In the genomic region with DNA sequence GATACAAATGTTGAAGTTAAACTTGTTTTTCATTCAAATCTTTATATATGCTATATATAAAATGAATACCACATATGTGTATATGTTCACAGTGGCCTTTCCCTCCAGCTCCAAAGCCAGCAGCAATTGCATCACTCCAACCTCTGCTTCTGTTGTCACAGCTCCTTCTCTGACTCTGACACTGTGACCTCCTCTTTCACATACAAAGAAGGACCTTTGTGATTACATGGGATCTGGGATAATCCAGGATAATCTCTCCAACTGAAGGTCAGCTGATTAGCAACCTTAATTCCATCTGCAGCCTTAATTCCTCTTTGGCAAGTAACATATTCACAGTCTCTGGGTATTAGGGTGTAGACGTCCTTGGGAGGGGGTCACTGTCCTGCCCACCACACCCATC, we compare ENCODE assay signal across 22 cellular contexts.
"Had no signal": no experiment of that assay in that cellular context is flagged by ENCODE, and none has a peak within 500 bp of the region (broad histone marks: within the 10 kb centered on the region; RNA-seq: fewer than 3 reads in every experiment).

No MANE protein-coding gene starts in this region.

- H3K27ac ChIP-seq: gastrocnemius medialis, parathyroid adenoma, stomach, thyroid gland, vagina had no signal

- H3K27me3 Mint-ChIP-seq: memory B cell, progenitor cell of endocrine pancreas had no signal

- H3K27ac Mint-ChIP-seq: memory B cell, natural killer cell, progenitor cell of endocrine pancreas had no signal

- H3K27me3 ChIP-seq: gastrocnemius medialis, stomach, thyroid gland, vagina had no signal

- H3K9me3 Mint-ChIP-seq: memory B cell, natural killer cell, neural crest cell had no signal

- H3K36me3 Mint-ChIP-seq: natural killer cell had no signal

- H3K4me3 ChIP-seq: gastrocnemius medialis, lung, smooth muscle cell, stomach, thyroid gland, vagina had no signal

- H3K4me3 Mint-ChIP-seq: memory B cell, natural killer cell, neural crest cell had no signal

- DNase-seq: cortex of kidney; effector CD4-positive, alpha-beta T cell; foreskin fibroblast; gastrocnemius medialis; head of caudate nucleus; kidney; natural killer cell; stimulated activated CD4-positive, alpha-beta T cell treated with anti-CD3 and anti-CD28 coated beads, Interleukin-12 subunit alpha, Interleukin-12 subunit beta, amount 100 ng/mL, for 4 hours; stimulated activated CD4-positive, alpha-beta T cell treated with anti-CD3 and anti-CD28 coated beads, Interleukin-1b, Interleukin-23, amount 100 ng/mL, for 48 hours; stimulated activated CD4-positive, alpha-beta T cell treated with anti-CD3 and anti-CD28 coated beads, Interleukin-4, amount 100 ng/mL, for 1 hour; stimulated activated CD8-positive, alpha-beta memory T cell treated with anti-CD3 and anti-CD28 coated beads, Interleukin-4, amount 100 ng/mL, for 48 hours; stimulated activated naive CD4-positive, alpha-beta T cell treated with Interleukin-2 at 50 U/mL for 16 hours; stomach; thyroid gland; trophoblast cell had no signal
